In genomic region chr1:228984107-228984506, GRCh38 we compare ENCODE assay signal across 18 cellular contexts.
DNase-seq lines count a peak whose midpoint lies in the region; ATAC-seq and TF ChIP-seq lines count a peak whose summit lies in the region.
"Had no signal": no experiment of that assay in that cellular context is flagged by ENCODE, and none has a peak within 500 bp of the region (broad histone marks: within the 10 kb centered on the region; RNA-seq: fewer than 3 reads in every experiment).

No MANE protein-coding gene starts in this region.

- peak; percentile 40 for DNase-seq in SK-N-SH
- DNase-seq in endodermal cell, result peak; percentile 16
- peak; percentile 62 for DNase-seq in osteoblast (ENCODE audit: insufficient read length, low spot score, missing footprints)
- no peak for DNase-seq in CD8-positive, alpha-beta memory T cell
- no peak for DNase-seq in activated naive CD4-positive, alpha-beta T cell treated with anti-CD3 and anti-CD28 coated beads, Interleukin-2, amount 10 ng/mL, durations not matched to agents 7 days and 5 days
- no peak for DNase-seq in NCI-H1417 (lab: John Stamatoyannopoulos, UW)
- DNase-seq: AML-193; CD4-positive, alpha-beta T cell; CD8-positive, alpha-beta T cell; COR-L47; DMS79 treated with DMSO at 0.1 percent for 48 hours; GF-D8 had no signal

- no peak overlapping the region for H3K4me3 ChIP-seq in SK-N-SH (ENCODE audit: low read depth in 2 of 2, low read length in 1 of 2)
- H3K4me3 ChIP-seq in endodermal cell (ENCODE audit: low read length), result no peak overlapping the region
- H3K4me3 ChIP-seq in osteoblast (ENCODE audit: insufficient read depth, low read length), result no peak overlapping the region
- no peak overlapping the region for H3K4me3 ChIP-seq in CD8-positive, alpha-beta memory T cell (ENCODE audit: low read length)
- H3K4me3 ChIP-seq: A549; BLaER1 treated with 17β-estradiol and CSF1 and Interleukin-3, amounts not matched to agents 10 nM and 100 nM had no signal

- no peak for TF ChIP-seq RAD21 in SK-N-SH (IDR thresholded peaks at IDR 0.05; ENCODE audit: low read length)

- H3K4me3 Mint-ChIP-seq in endodermal cell, result no peak overlapping the region
- no peak overlapping the region for H3K4me3 Mint-ChIP-seq in CD8-positive, alpha-beta memory T cell
- H3K4me3 Mint-ChIP-seq in activated naive CD4-positive, alpha-beta T cell treated with anti-CD3 and anti-CD28 coated beads, Interleukin-2, amount 10 ng/mL, durations not matched to agents 7 days and 5 days, result no peak overlapping the region
- H3K4me3 Mint-ChIP-seq: B cell; CD4-positive, alpha-beta T cell; CD8-positive, alpha-beta T cell had no signal

- H3K9me3 ChIP-seq in SK-N-SH (no peaks in the 10 kb centered on the region), endodermal cell (ENCODE audit: control insufficient read depth, low read length) (no peaks in the 10 kb centered on the region), osteoblast (ENCODE audit: low read depth, low read length) (no peaks in the 10 kb centered on the region)
- H3K9me3 ChIP-seq in CD8-positive, alpha-beta memory T cell (ENCODE audit: low read length), result no peaks in the 10 kb centered on the region
- H3K9me3 ChIP-seq: A549; BLaER1 treated with 17β-estradiol and CSF1 and Interleukin-3, amounts not matched to agents 10 nM and 100 nM had no signal

- no peak overlapping the region for H3K27ac Mint-ChIP-seq in endodermal cell
- H3K27ac Mint-ChIP-seq in CD8-positive, alpha-beta memory T cell, result peak overlapping the region in 1 of 8 donors; percentile 19
- H3K27ac Mint-ChIP-seq in activated naive CD4-positive, alpha-beta T cell treated with anti-CD3 and anti-CD28 coated beads, Interleukin-2, amount 10 ng/mL, durations not matched to agents 7 days and 5 days, result no peak overlapping the region
- H3K27ac Mint-ChIP-seq: B cell; CD4-positive, alpha-beta T cell; CD8-positive, alpha-beta T cell had no signal

- TF ChIP-seq CTCF in SK-N-SH (IDR thresholded peaks at IDR 0.05) (no peak), endodermal cell (conservative IDR thresholded peaks at IDR 0.05) (no peak), osteoblast (IDR thresholded peaks at IDR 0.05; ENCODE audit: extremely low read depth, low read depth, low read length) (no peak)

- H4K20me1 ChIP-seq in SK-N-SH (ENCODE audit: insufficient read depth), result no peaks in the 10 kb centered on the region
- H4K20me1 ChIP-seq in osteoblast (ENCODE audit: insufficient read depth, low read length), result no peaks in the 10 kb centered on the region
- H4K20me1 ChIP-seq: BLaER1 treated with 17β-estradiol and CSF1 and Interleukin-3, amounts not matched to agents 10 nM and 100 nM had no signal

- CTCF ChIA-PET in SK-N-SH (lab: Yijun Ruan, JAX), result interaction anchor here (0.9 to 1.3 kb wide), 4 partner anchors 118 to 249 kb away, joined by 3 to 6 read pairs (median 4); partner anchors contain the start of gene RHOU
- CTCF ChIA-PET in CD8-positive, alpha-beta memory T cell (lab: Charles Lee), result no interaction called here
- CTCF ChIA-PET in activated naive CD4-positive, alpha-beta T cell treated with anti-CD3 and anti-CD28 coated beads, Interleukin-2, amount 10 ng/mL, durations not matched to agents 7 days and 5 days (lab: Charles Lee), result interaction anchor here (0.6 kb wide), 1 partner anchor 498 kb away, joined by 3 read pairs; no protein-coding TSS in a partner anchor

- no peaks in the 10 kb centered on the region for H3F3A ChIP-seq in SK-N-SH (replicated peaks; ENCODE audit: insufficient read depth)

- H3K27me3 ChIP-seq in SK-N-SH (ENCODE audit: insufficient read depth), result no peaks in the 10 kb centered on the region
- H3K27me3 ChIP-seq in endodermal cell (ENCODE audit: control insufficient read depth, insufficient read depth, low read length, poor library complexity, severe bottlenecking), result no peaks in the 10 kb centered on the region
- H3K27me3 ChIP-seq in osteoblast (ENCODE audit: insufficient read depth, low read length), result no peaks in the 10 kb centered on the region
- H3K27me3 ChIP-seq in CD8-positive, alpha-beta memory T cell (ENCODE audit: insufficient read depth, low read length, poor library complexity, severe bottlenecking), result no peaks in the 10 kb centered on the region
- H3K27me3 ChIP-seq: BLaER1 treated with 17β-estradiol and CSF1 and Interleukin-3, amounts not matched to agents 10 nM and 100 nM had no signal

- H3K4me1 ChIP-seq in SK-N-SH (ENCODE audit: control insufficient read depth in 1 of 2, insufficient read depth in 2 of 2, low read depth in 1 of 2, low read length in 1 of 2), result peaks cover 0 to 40% of the 10 kb centered on the region in 2 experiments; a peak in 1 of 4 replicates
- no peaks in the 10 kb centered on the region for H3K4me1 ChIP-seq in endodermal cell (ENCODE audit: control insufficient read depth, insufficient read depth, low read length)
- no peaks in the 10 kb centered on the region for H3K4me1 ChIP-seq in osteoblast (ENCODE audit: insufficient read depth, low read length)
- H3K4me1 ChIP-seq in CD8-positive, alpha-beta memory T cell (ENCODE audit: insufficient read depth, low read length), result no peaks in the 10 kb centered on the region
- H3K4me1 ChIP-seq: A549 had no signal

- H3K4me2 ChIP-seq in SK-N-SH (no peak overlapping the region), osteoblast (ENCODE audit: insufficient read depth, low read length) (no peak overlapping the region)
- H3K4me2 ChIP-seq: A549 had no signal

- ATAC-seq in SK-N-SH treated with all-trans-retinoic acid at 6 μM for 48 hours, result no peak
- ATAC-seq: A549; CD8-positive, alpha-beta T cell had no signal

- no peaks in the 10 kb centered on the region for H3K36me3 ChIP-seq in SK-N-SH (replicated peaks in 1 of 2; ENCODE audit: control insufficient read depth in 1 of 2, insufficient read depth in 2 of 2, low read length in 1 of 2)
- no peaks in the 10 kb centered on the region for H3K36me3 ChIP-seq in endodermal cell (ENCODE audit: control insufficient read depth, insufficient read depth, low read length)
- no peaks in the 10 kb centered on the region for H3K36me3 ChIP-seq in osteoblast (ENCODE audit: insufficient read depth, low read length)
- H3K36me3 ChIP-seq in CD8-positive, alpha-beta memory T cell (ENCODE audit: insufficient read depth, low read length), result no peaks in the 10 kb centered on the region
- H3K36me3 ChIP-seq: BLaER1 treated with 17β-estradiol and CSF1 and Interleukin-3, amounts not matched to agents 10 nM and 100 nM had no signal

- H3K9ac ChIP-seq in SK-N-SH (no peak overlapping the region), endodermal cell (ENCODE audit: extremely low read depth, low read length, poor library complexity, severe bottlenecking) (no peak overlapping the region)
- H3K9ac ChIP-seq: BLaER1 treated with 17β-estradiol and CSF1 and Interleukin-3, amounts not matched to agents 10 nM and 100 nM had no signal

- H3K36me3 Mint-ChIP-seq in endodermal cell (ENCODE audit: low read depth), result no peaks in the 10 kb centered on the region
- H3K36me3 Mint-ChIP-seq in CD8-positive, alpha-beta memory T cell, result no peaks in the 10 kb centered on the region
- no peaks in the 10 kb centered on the region for H3K36me3 Mint-ChIP-seq in activated naive CD4-positive, alpha-beta T cell treated with anti-CD3 and anti-CD28 coated beads, Interleukin-2, amount 10 ng/mL, durations not matched to agents 7 days and 5 days
- H3K36me3 Mint-ChIP-seq: CD8-positive, alpha-beta T cell had no signal

- no peaks in the 10 kb centered on the region for H3K9me3 Mint-ChIP-seq in endodermal cell
- no peaks in the 10 kb centered on the region for H3K9me3 Mint-ChIP-seq in CD8-positive, alpha-beta memory T cell
- no peaks in the 10 kb centered on the region for H3K9me3 Mint-ChIP-seq in activated naive CD4-positive, alpha-beta T cell treated with anti-CD3 and anti-CD28 coated beads, Interleukin-2, amount 10 ng/mL, durations not matched to agents 7 days and 5 days
- H3K9me3 Mint-ChIP-seq: CD4-positive, alpha-beta T cell; CD8-positive, alpha-beta T cell had no signal

- TF ChIP-seq EP300 in SK-N-SH (IDR thresholded peaks at IDR 0.05; ENCODE audit: borderline replicate concordance in 1 of 2, low read depth in 1 of 2, low read length in 1 of 2), result no peak

- H2AFZ ChIP-seq in SK-N-SH (ENCODE audit: low read depth), result no peak overlapping the region
- no peak overlapping the region for H2AFZ ChIP-seq in osteoblast (ENCODE audit: low read length)

- POLR2A ChIA-PET in SK-N-SH (lab: Yijun Ruan, JAX), result no interaction called here
- POLR2A ChIA-PET in CD8-positive, alpha-beta memory T cell (lab: Charles Lee), result no interaction called here

- H3K79me2 ChIP-seq in SK-N-SH (ENCODE audit: insufficient read depth) (no peaks in the 10 kb centered on the region), osteoblast (ENCODE audit: insufficient read depth, low read length) (no peaks in the 10 kb centered on the region)

- peaks cover 29% of the 10 kb centered on the region for H3K4me1 Mint-ChIP-seq in endodermal cell
- H3K4me1 Mint-ChIP-seq in CD8-positive, alpha-beta memory T cell, result peaks cover 0 to 2% (median 0%) of the 10 kb centered on the region in 3 donors
- no peaks in the 10 kb centered on the region for H3K4me1 Mint-ChIP-seq in activated naive CD4-positive, alpha-beta T cell treated with anti-CD3 and anti-CD28 coated beads, Interleukin-2, amount 10 ng/mL, durations not matched to agents 7 days and 5 days

- H3K27me3 Mint-ChIP-seq in endodermal cell (ENCODE audit: insufficient read depth), result no peaks in the 10 kb centered on the region
- peaks cover 0 to 4% of the 10 kb centered on the region in 2 donors for H3K27me3 Mint-ChIP-seq in CD8-positive, alpha-beta memory T cell
- peaks cover 2% of the 10 kb centered on the region for H3K27me3 Mint-ChIP-seq in activated naive CD4-positive, alpha-beta T cell treated with anti-CD3 and anti-CD28 coated beads, Interleukin-2, amount 10 ng/mL, durations not matched to agents 7 days and 5 days
- H3K27me3 Mint-ChIP-seq: CD4-positive, alpha-beta T cell had no signal

- 75% methylated on average over 1 of the region's 1 CpG for WGBS in SK-N-SH (ENCODE audit: low lambda C conversion rate)
- 84% methylated on average over 1 of the region's 1 CpG; no CpG with 5 or more reads in 1 of the 2 experiments for WGBS in endodermal cell (ENCODE audit: insufficient coverage in 1 of 2, insufficient read length in 1 of 2), 2 experiments

- no peak overlapping the region for H3K27ac ChIP-seq in SK-N-SH (ENCODE audit: low read depth in 2 of 2, low read length in 1 of 2)
- no peak overlapping the region for H3K27ac ChIP-seq in endodermal cell (ENCODE audit: low read depth, low read length)
- H3K27ac ChIP-seq in osteoblast (ENCODE audit: low read depth, low read length), result no peak overlapping the region
- H3K27ac ChIP-seq in CD8-positive, alpha-beta memory T cell (ENCODE audit: low read depth, low read length), result no peak overlapping the region
- H3K27ac ChIP-seq: 22Rv1; A549; BLaER1 treated with 17β-estradiol and CSF1 and Interleukin-3, amounts not matched to agents 10 nM and 100 nM; C4-2B had no signal

- H3K9me2 ChIP-seq in SK-N-SH, result no peaks in the 10 kb centered on the region

TF ChIP-seq in SK-N-SH treated with all-trans-retinoic acid at 6 μM for 48 hours, 23 proteins besides CTCF, POLR2A, EP300 and RAD21 (continues in another document):
- no peak for TF ChIP-seq CSDC2 (CRISPR knock-in tag; IDR thresholded peaks at IDR 0.05)
- no peak for TF ChIP-seq ZNF8 (CRISPR knock-in tag; IDR thresholded peaks at IDR 0.05)
- no peak for TF ChIP-seq ESRRG (CRISPR knock-in tag; IDR thresholded peaks at IDR 0.05)
- no peak for TF ChIP-seq ZFP3 (CRISPR knock-in tag; IDR thresholded peaks at IDR 0.05)
- no peak for TF ChIP-seq ZFP30 (CRISPR knock-in tag; IDR thresholded peaks at IDR 0.05)
- no peak for TF ChIP-seq ARNTL (CRISPR knock-in tag; IDR thresholded peaks at IDR 0.05; ENCODE audit: borderline replicate concordance, low read depth)

Comparison
In these comparisons a context has a peak if more than half of its experiments do, and no peak if none do; other contexts are left out.
1. DNase-seq: peak in SK-N-SH (single experiment), endodermal cell (single experiment) and osteoblast (single experiment); none in CD8-positive, alpha-beta memory T cell (0 of 5), activated naive CD4-positive, alpha-beta T cell treated with anti-CD3 and anti-CD28 coated beads, Interleukin-2, amount 10 ng/mL, durations not matched to agents 7 days and 5 days (single experiment) and NCI-H1417 (0 of 3).